8 cellular contexts compared by ENCODE assay signal in genomic region chr7:55688767-55689681, GRCh38.
DNase-seq lines count a peak whose midpoint lies in the region; ATAC-seq and TF ChIP-seq lines count a peak whose summit lies in the region.
"Not testable (repeated sequence)": the region's sequence is repeated elsewhere in the genome, so short reads cannot be mapped to it uniquely, and the experiment has no call there.

No MANE protein-coding gene starts in this region.

- intact Hi-C loops in body of pancreas (cut with DNase I); ovary (cut with DNase I); vagina (cut with DNase I): not testable (repeated sequence)

- ATAC-seq in body of pancreas, result peak; percentile 76

- H3K27me3 ChIP-seq in body of pancreas, ovary, vagina: not testable (repeated sequence)

- H3K27ac ChIP-seq in body of pancreas (peak overlapping the region; percentile 84 to 91 (median 90)), ovary (peak overlapping the region; percentile 33 to 49), vagina (peak overlapping the region; percentile 74)

- TF ChIP-seq CTCF in body of pancreas (IDR thresholded peaks at IDR 0.05), result peak in 1 of 7 experiments; percentile 5
- TF ChIP-seq CTCF in fibroblast of pulmonary artery (IDR thresholded peaks at IDR 0.05; ENCODE audit: low read length, missing control alignments); ovary (IDR thresholded peaks at IDR 0.05); vagina (IDR thresholded peaks at IDR 0.05): not testable (repeated sequence)

- WGBS in body of pancreas, 2 donors, result 27 to 30% methylated on average over 14 to 17 of the region's 17 CpGs
- 7 to 11% (median 9%) methylated on average over 17 of the region's 17 CpGs for WGBS in ovary, 3 donors

- TF ChIP-seq EP300 in ovary (IDR thresholded peaks at IDR 0.05), result not testable (repeated sequence)

- DNase-seq in GM04504 (ENCODE audit: low read depth) (peak; percentile 49), NCI-H1092 (lab: John Stamatoyannopoulos, UW) (peak; percentile 17), RPMI7951 (ENCODE audit: low read depth) (peak; percentile 65), body of pancreas (peak; percentile 65 to 82 (median 74)), fibroblast of pulmonary artery (ENCODE audit: low read depth) (peak; percentile 58), kidney tubule cell (ENCODE audit: low spot score) (peak; percentile 73), ovary (peak; percentile 23 to 67 (median 51))
- DNase-seq in vagina (ENCODE audit: extremely low spot score in 2 of 2), result not testable (repeated sequence)

- H3K9me3 ChIP-seq in body of pancreas, ovary, vagina: not testable (repeated sequence)

- peaks cover 41% of the 10 kb centered on the region for H3K4me1 ChIP-seq in body of pancreas
- H3K4me1 ChIP-seq in ovary (ENCODE audit: insufficient read depth); vagina: not testable (repeated sequence)

- not testable (repeated sequence) for H3K4me3 ChIP-seq in body of pancreas; fibroblast of pulmonary artery (replicated peaks; ENCODE audit: low read depth, low read length); ovary; vagina

- TF ChIP-seq POLR2A in body of pancreas (IDR thresholded peaks at IDR 0.05), result peak; percentile 24 to 34 (median 30)
- not testable (repeated sequence) for TF ChIP-seq POLR2A in ovary (IDR thresholded peaks at IDR 0.05); vagina (IDR thresholded peaks at IDR 0.05)

- not testable (repeated sequence) for H3K36me3 ChIP-seq in body of pancreas (replicated peaks in 1 of 2; ENCODE audit: insufficient read depth in 1 of 2, low read depth in 2 of 2); ovary; vagina
